Comparison of ENCODE assay signal across 1 cellular context in the genomic region with DNA sequence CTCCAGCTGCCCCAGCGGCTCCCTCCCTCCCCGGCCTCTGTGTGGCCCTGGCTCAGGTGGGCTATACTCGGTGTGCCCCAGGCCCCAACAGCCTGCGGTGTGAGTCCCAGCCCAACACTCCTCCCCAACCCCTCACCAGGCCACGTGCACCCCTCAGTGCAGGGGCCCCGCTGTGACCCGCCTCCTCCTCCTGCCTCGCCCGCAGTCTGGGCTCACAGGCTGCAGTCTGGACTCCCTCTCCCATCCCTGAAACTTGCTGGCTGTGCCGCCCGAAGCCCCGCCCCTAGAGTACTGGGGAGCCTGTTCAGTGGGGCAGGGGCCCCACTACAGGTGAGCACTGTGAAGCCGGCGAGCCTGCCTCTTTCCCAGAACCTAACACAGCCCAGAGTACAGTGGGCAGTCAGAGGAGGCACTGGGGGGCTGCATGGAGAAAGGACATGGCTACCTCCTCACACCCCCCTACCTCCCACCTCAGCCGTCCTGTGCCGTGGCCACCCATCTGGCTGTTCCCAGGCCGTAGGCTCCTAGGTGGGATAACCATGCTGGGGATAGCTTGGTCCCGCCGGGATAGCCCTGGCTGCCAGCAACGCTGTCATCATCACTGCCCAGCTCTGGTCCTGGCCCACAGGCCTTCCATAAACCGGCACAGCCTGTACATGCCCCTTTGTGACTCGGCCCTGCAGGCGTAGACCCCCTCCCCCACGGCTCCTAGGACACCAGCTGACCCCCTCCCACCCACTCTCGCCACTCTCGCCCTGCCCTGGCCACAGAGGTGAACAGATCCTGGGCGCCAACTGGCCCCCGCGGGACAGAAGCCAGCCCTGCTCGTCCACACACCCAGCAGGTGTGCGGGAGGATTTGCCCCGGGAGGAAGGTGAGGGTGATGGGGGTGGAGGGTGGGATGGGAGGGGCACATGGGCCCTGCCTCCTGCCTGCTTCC.
TF ChIP-seq lines count a peak whose summit lies in the region.

No MANE protein-coding gene starts in this region.

TF ChIP-seq in WTC11, 78 proteins besides CTCF, POLR2A, EP300 and RAD21:
- no peak for TF ChIP-seq EMX1 (CRISPR knock-in tag; IDR thresholded peaks at IDR 0.05)
- no peak for TF ChIP-seq RELA (CRISPR knock-in tag; IDR thresholded peaks at IDR 0.05; ENCODE audit: borderline replicate concordance)
- TF ChIP-seq, protein P1, sequence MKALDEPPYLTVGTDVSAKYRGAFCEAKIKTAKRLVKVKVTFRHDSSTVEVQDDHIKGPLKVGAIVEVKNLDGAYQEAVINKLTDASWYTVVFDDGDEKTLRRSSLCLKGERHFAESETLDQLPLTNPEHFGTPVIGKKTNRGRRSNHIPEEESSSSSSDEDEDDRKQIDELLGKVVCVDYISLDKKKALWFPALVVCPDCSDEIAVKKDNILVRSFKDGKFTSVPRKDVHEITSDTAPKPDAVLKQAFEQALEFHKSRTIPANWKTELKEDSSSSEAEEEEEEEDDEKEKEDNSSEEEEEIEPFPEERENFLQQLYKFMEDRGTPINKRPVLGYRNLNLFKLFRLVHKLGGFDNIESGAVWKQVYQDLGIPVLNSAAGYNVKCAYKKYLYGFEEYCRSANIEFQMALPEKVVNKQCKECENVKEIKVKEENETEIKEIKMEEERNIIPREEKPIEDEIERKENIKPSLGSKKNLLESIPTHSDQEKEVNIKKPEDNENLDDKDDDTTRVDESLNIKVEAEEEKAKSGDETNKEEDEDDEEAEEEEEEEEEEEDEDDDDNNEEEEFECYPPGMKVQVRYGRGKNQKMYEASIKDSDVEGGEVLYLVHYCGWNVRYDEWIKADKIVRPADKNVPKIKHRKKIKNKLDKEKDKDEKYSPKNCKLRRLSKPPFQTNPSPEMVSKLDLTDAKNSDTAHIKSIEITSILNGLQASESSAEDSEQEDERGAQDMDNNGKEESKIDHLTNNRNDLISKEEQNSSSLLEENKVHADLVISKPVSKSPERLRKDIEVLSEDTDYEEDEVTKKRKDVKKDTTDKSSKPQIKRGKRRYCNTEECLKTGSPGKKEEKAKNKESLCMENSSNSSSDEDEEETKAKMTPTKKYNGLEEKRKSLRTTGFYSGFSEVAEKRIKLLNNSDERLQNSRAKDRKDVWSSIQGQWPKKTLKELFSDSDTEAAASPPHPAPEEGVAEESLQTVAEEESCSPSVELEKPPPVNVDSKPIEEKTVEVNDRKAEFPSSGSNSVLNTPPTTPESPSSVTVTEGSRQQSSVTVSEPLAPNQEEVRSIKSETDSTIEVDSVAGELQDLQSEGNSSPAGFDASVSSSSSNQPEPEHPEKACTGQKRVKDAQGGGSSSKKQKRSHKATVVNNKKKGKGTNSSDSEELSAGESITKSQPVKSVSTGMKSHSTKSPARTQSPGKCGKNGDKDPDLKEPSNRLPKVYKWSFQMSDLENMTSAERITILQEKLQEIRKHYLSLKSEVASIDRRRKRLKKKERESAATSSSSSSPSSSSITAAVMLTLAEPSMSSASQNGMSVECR (CRISPR knock-in tag; IDR thresholded peaks at IDR 0.05; ENCODE audit: borderline replicate concordance), result no peak
- TF ChIP-seq, protein P2, sequence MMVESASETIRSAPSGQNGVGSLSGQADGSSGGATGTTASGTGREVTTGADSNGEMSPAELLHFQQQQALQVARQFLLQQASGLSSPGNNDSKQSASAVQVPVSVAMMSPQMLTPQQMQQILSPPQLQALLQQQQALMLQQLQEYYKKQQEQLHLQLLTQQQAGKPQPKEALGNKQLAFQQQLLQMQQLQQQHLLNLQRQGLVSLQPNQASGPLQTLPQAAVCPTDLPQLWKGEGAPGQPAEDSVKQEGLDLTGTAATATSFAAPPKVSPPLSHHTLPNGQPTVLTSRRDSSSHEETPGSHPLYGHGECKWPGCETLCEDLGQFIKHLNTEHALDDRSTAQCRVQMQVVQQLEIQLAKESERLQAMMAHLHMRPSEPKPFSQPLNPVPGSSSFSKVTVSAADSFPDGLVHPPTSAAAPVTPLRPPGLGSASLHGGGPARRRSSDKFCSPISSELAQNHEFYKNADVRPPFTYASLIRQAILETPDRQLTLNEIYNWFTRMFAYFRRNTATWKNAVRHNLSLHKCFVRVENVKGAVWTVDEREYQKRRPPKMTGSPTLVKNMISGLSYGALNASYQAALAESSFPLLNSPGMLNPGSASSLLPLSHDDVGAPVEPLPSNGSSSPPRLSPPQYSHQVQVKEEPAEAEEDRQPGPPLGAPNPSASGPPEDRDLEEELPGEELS (CRISPR knock-in tag; IDR thresholded peaks at IDR 0.05), result no peak
- TF ChIP-seq SP1 (CRISPR knock-in tag; conservative IDR thresholded peaks at IDR 0.05), result no peak
- no peak for TF ChIP-seq ZNF671 (CRISPR knock-in tag; IDR thresholded peaks at IDR 0.05)
